Comparison of ENCODE assay signal across 24 cellular contexts in genomic region chr14:66464261-66464660, GRCh38.
"Had no signal": no experiment of that assay in that cellular context is flagged by ENCODE, and none has a peak within 500 bp of the region (broad histone marks: within the 10 kb centered on the region; RNA-seq: fewer than 3 reads in every experiment).

No MANE protein-coding gene starts in this region.

- DNase-seq: naive thymus-derived CD8-positive, alpha-beta T cell; nephron progenitor cell; nucleus accumbens; pancreas; right cardiac atrium; right lobe of liver; sigmoid colon; small intestine; stimulated activated CD4-positive, alpha-beta T cell treated with anti-CD3 and anti-CD28 coated beads, Interleukin-15, amount 100 ng/mL, for 24 hours; stimulated activated CD4-positive, alpha-beta T cell treated with anti-CD3 and anti-CD28 coated beads, Interleukin-2, amount 100 ng/mL, for 24 hours; stimulated activated CD4-positive, alpha-beta T cell treated with anti-CD3 and anti-CD28 coated beads, Interleukin-2, amount 100 ng/mL, for 48 hours; stimulated activated CD4-positive, alpha-beta T cell treated with anti-CD3 and anti-CD28 coated beads, Interleukin-4, amount 100 ng/mL, for 24 hours; stimulated activated CD8-positive, alpha-beta memory T cell treated with anti-CD3 and anti-CD28 coated beads, Interleukin-4, amount 100 ng/mL, for 48 hours; stimulated activated naive CD4-positive, alpha-beta T cell; stimulated activated naive CD8-positive, alpha-beta T cell treated with anti-CD3 and anti-CD28 coated beads, Interleukin-15, amount 100 ng/mL, for 72 hours; stimulated activated naive CD8-positive, alpha-beta T cell treated with anti-CD3 and anti-CD28 coated beads, Interleukin-15, Interleukin-2, amounts not matched to agents 100 U/mL and 50 U/mL, for 24 hours; substantia nigra; testis; tibial artery; transverse colon; upper lobe of right lung; uterus had no signal

- FAIRE-seq: pancreas, small intestine had no signal

- ATAC-seq: naive thymus-derived CD8-positive, alpha-beta T cell; natural killer cell treated with Interleukin-12 subunit alpha and Interleukin-12 subunit beta and Interleukin-15 and Interleukin-18, amount 100 ng/mL, for 72 hours; pancreas; right cardiac atrium; right lobe of liver; stimulated activated memory B cell treated with anti-CD40 and anti-IgM and Interleukin-4, amounts not matched to agents 10 μg/mL and 1 μg/mL and 100 μg/mL, for 72 hours; stimulated activated naive CD8-positive, alpha-beta T cell treated with anti-CD3 and anti-CD28 coated beads, Interleukin-15, amount 100 ng/mL, for 72 hours; stimulated activated naive CD8-positive, alpha-beta T cell treated with anti-CD3 and anti-CD28 coated beads, Interleukin-15, Interleukin-2, amounts not matched to agents 100 U/mL and 50 U/mL, for 24 hours; upper lobe of right lung had no signal
